1 cellular context compared by ENCODE assay signal in genomic region chr12:46406352-46407027, GRCh38.
TF ChIP-seq lines count a peak whose summit lies in the region.

No MANE protein-coding gene starts in this region.

TF ChIP-seq in WTC11, 78 proteins besides CTCF, POLR2A, EP300 and RAD21 (continued from another document):
- TF ChIP-seq FOXP4 (CRISPR knock-in tag; IDR thresholded peaks at IDR 0.05) = no peak
- TF ChIP-seq, protein P1, sequence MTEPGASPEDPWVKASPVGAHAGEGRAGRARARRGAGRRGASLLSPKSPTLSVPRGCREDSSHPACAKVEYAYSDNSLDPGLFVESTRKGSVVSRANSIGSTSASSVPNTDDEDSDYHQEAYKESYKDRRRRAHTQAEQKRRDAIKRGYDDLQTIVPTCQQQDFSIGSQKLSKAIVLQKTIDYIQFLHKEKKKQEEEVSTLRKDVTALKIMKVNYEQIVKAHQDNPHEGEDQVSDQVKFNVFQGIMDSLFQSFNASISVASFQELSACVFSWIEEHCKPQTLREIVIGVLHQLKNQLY (CRISPR knock-in tag; IDR thresholded peaks at IDR 0.05) = no peak
- no peak for TF ChIP-seq NR1H2 (CRISPR knock-in tag; IDR thresholded peaks at IDR 0.05)
- TF ChIP-seq TP53 (CRISPR knock-in tag; IDR thresholded peaks at IDR 0.05) = no peak
- TF ChIP-seq IRF1 (CRISPR knock-in tag; IDR thresholded peaks at IDR 0.05) = no peak
- TF ChIP-seq ZNF423 (CRISPR knock-in tag; IDR thresholded peaks at IDR 0.05) = no peak
- no peak for TF ChIP-seq MYBL2 (CRISPR knock-in tag; IDR thresholded peaks at IDR 0.05)
- TF ChIP-seq ZNF281 (CRISPR knock-in tag; IDR thresholded peaks at IDR 0.05) = no peak
- TF ChIP-seq JAZF1 (CRISPR knock-in tag; IDR thresholded peaks at IDR 0.05) = no peak
- no peak for TF ChIP-seq IRF2 (CRISPR knock-in tag; IDR thresholded peaks at IDR 0.05; ENCODE audit: borderline replicate concordance, low read depth)
- TF ChIP-seq E2F4 (CRISPR knock-in tag; IDR thresholded peaks at IDR 0.05; ENCODE audit: borderline replicate concordance, low read depth) = no peak
